ENCODE assay signal across 13 cellular contexts in genomic region chr2:195382186-195382585, GRCh38.
DNase-seq lines count a peak whose midpoint lies in the region; ATAC-seq, FAIRE-seq and TF ChIP-seq lines count a peak whose summit lies in the region.
"Had no signal": no experiment of that assay in that cellular context is flagged by ENCODE, and none has a peak within 500 bp of the region (broad histone marks: within the 10 kb centered on the region; RNA-seq: fewer than 3 reads in every experiment).

No MANE protein-coding gene starts in this region.

- ATAC-seq in HG03432 (IDR thresholded peaks at IDR 0.05; ENCODE audit: unreplicated experiment) (peak; percentile 62), left colon (peak; percentile 62)

- no peak for TF ChIP-seq CTCF in GM13977 (IDR thresholded peaks at IDR 0.05; ENCODE audit: extremely low read depth, insufficient read depth, missing control alignments)

- FAIRE-seq in GM18507 (lab: Jason Lieb, UNC) (peak; percentile 5), H54 (lab: Jason Lieb, UNC) (no peak), urothelium cell line (lab: Jason Lieb, UNC) (no peak)

- no peak for TF ChIP-seq POLR2A in H54 (IDR thresholded peaks at IDR 0.05; ENCODE audit: low read depth, low read length)

- intact Hi-C loops in left colon (cut with DNase I, micrococcal nuclease): no loop called here

- DNase-seq in GM18507 (ENCODE audit: extremely low spot score, insufficient read length, low read depth) (no peak), activated T-cell treated with anti-CD3 and anti-CD28 coated beads for 4 hours (peak; percentile 0), left colon (peak in 1 of 2 donors; percentile 10), GM13977 (ENCODE audit: low spot score) (no peak), HPDE6-E6E7 (ENCODE audit: extremely low spot score) (no peak), H54 (ENCODE audit: insufficient read length, low spot score) (no peak), urothelium cell line (ENCODE audit: low spot score) (no peak)
- DNase-seq: colonic mucosa, NCI-H1092 treated with DMSO at 0.1 percent for 48 hours, NCI-H524, substantia nigra, WERI-Rb-1 had no signal

- in situ Hi-C loops in GM13977 (cut with MboI; ENCODE audit: low pct_unique_long_range_greater_than_20kb, low sequenced_read_pairs, unreplicated experiment): no loop called here
